24 cellular contexts compared by ENCODE assay signal in the genomic region with DNA sequence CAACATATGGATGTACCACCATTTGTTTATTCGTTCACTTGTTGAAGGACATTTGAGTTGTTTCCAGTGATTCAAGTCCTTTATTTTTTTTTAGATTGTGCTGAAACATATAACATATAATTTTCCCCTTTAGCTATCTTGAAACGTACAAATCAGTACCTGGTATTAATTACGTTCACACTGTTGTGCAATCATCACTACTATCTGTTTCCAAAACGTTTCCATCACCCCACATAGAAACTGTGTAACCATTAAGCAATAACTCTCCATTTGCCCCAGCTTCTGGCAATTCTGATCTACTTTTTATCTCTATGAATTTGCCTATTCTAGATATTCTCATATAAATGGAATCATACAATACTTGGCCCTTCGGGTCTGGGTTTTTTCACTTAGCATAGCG.
A peak's percentile ranks its signal among the peaks of the same experiment; 100 is the strongest.
DNase-seq lines count a peak whose midpoint lies in the region; ATAC-seq and TF ChIP-seq lines count a peak whose summit lies in the region.
"Had no signal": no experiment of that assay in that cellular context is flagged by ENCODE, and none has a peak within 500 bp of the region (broad histone marks: within the 10 kb centered on the region; RNA-seq: fewer than 3 reads in every experiment).

No MANE protein-coding gene starts in this region.

- H3K9ac ChIP-seq in IMR-90 (ENCODE audit: low read depth, low read length), result no peak overlapping the region
- H3K9ac ChIP-seq in smooth muscle cell (ENCODE audit: low read depth), result no peak overlapping the region
- H3K9ac ChIP-seq in endodermal cell (ENCODE audit: extremely low read depth, low read length, poor library complexity, severe bottlenecking), result no peak overlapping the region
- H3K9ac ChIP-seq in Karpas-422 (ENCODE audit: low read length), result no peak overlapping the region
- H3K9ac ChIP-seq: BLaER1, SK-N-SH had no signal

- no peaks in the 10 kb centered on the region for H3K79me2 ChIP-seq in smooth muscle cell (ENCODE audit: low read depth)
- H3K79me2 ChIP-seq in Karpas-422 (ENCODE audit: low read length), result no peaks in the 10 kb centered on the region

- BruUV-seq in IMR-90 (replicated peaks; lab: Mats Ljungman, UMichigan), result no TSS peak

- peak overlapping the region; percentile 92 for H2BK5ac ChIP-seq in IMR-90 (ENCODE audit: low read depth, low read length, poor library complexity, severe bottlenecking)

- H3K9me3 ChIP-seq in IMR-90 (ENCODE audit: control insufficient read depth, insufficient read depth, low read length) (no peaks in the 10 kb centered on the region), muscle layer of duodenum (ENCODE audit: control insufficient read depth in 1 of 2, low read length in 2 of 2) (no peaks in the 10 kb centered on the region), smooth muscle cell (replicated peaks; ENCODE audit: low read depth) (no peaks in the 10 kb centered on the region), endodermal cell (ENCODE audit: control insufficient read depth, low read length) (no peaks in the 10 kb centered on the region), Karpas-422 (ENCODE audit: low read length) (no peaks in the 10 kb centered on the region)
- H3K9me3 ChIP-seq: A549, BLaER1, Caco-2, SK-N-SH had no signal

- H2AFZ ChIP-seq in IMR-90 (replicated peaks; ENCODE audit: low read length, poor library complexity) (no peak overlapping the region), smooth muscle cell (ENCODE audit: low read depth) (no peak overlapping the region), Karpas-422 (ENCODE audit: low read length) (no peak overlapping the region)

- H3K4me1 ChIP-seq in IMR-90 (ENCODE audit: control insufficient read depth, insufficient read depth, low read length) (peaks cover 10% of the 10 kb centered on the region), muscle layer of duodenum (ENCODE audit: control insufficient read depth in 1 of 2, insufficient read depth in 2 of 2, low read length in 2 of 2) (peaks cover 0 to 9% of the 10 kb centered on the region in 2 donors), smooth muscle cell (ENCODE audit: low read depth) (peaks cover 13% of the 10 kb centered on the region), endodermal cell (ENCODE audit: control insufficient read depth, insufficient read depth, low read length) (peaks cover 5% of the 10 kb centered on the region), Karpas-422 (ENCODE audit: low read length) (no peaks in the 10 kb centered on the region)
- H3K4me1 ChIP-seq: A549, Caco-2 had no signal

- H3K27me3 Mint-ChIP-seq in chondrocyte (ENCODE audit: low read depth) (no peaks in the 10 kb centered on the region), endodermal cell (ENCODE audit: insufficient read depth) (no peaks in the 10 kb centered on the region)

- 0 out of 3 replicates have a peak overlapping the region, but pooled peaks have one; percentile 90 for H2BK15ac ChIP-seq in IMR-90 (ENCODE audit: low read depth, low read length)

- no peak overlapping the region for H3K56ac ChIP-seq in IMR-90 (ENCODE audit: extremely low read depth, insufficient read depth, low read length)

- H3K4me2 ChIP-seq in IMR-90 (ENCODE audit: low read depth, low read length) (no peak overlapping the region), smooth muscle cell (no peak overlapping the region), Karpas-422 (ENCODE audit: low read depth, low read length, poor library complexity, severe bottlenecking) (no peak overlapping the region)
- H3K4me2 ChIP-seq: A549, BLaER1, SK-N-SH had no signal

- POLR2A ChIA-PET in IMR-90 (lab: Charles Lee; ENCODE audit: unreplicated experiment), result no interaction called here

- no peaks in the 10 kb centered on the region for H3K27me3 ChIP-seq in IMR-90 (ENCODE audit: control insufficient read depth, insufficient read depth, low read length)
- no peaks in the 10 kb centered on the region for H3K27me3 ChIP-seq in muscle layer of duodenum (ENCODE audit: low read depth, low read length)
- H3K27me3 ChIP-seq in smooth muscle cell (ENCODE audit: low read depth), result no peaks in the 10 kb centered on the region
- no peaks in the 10 kb centered on the region for H3K27me3 ChIP-seq in endodermal cell (ENCODE audit: control insufficient read depth, insufficient read depth, low read length, poor library complexity, severe bottlenecking)
- 0 out of 2 replicates have a peak, but pooled peaks cover 2% of the 10 kb centered on the region for H3K27me3 ChIP-seq in Karpas-422 (ENCODE audit: low read length)
- H3K27me3 ChIP-seq: BLaER1 had no signal

- H4K8ac ChIP-seq in IMR-90 (ENCODE audit: low read depth in 2 of 2, low read length in 2 of 2), result peak overlapping the region; percentile 63 to 81; a peak in 1 of 4 replicates

- TF ChIP-seq CTCF in IMR-90 (conservative IDR thresholded peaks at IDR 0.05; ENCODE audit: low read depth, low read length) (no peak), chondrocyte (IDR thresholded peaks at IDR 0.05) (no peak), smooth muscle cell (IDR thresholded peaks at IDR 0.05; ENCODE audit: borderline replicate concordance, insufficient read depth, poor library complexity, severe bottlenecking) (no peak), endodermal cell (conservative IDR thresholded peaks at IDR 0.05) (no peak)

- no peak overlapping the region for H3K4me3 ChIP-seq in IMR-90 (ENCODE audit: insufficient read depth, low read depth, low read length)
- no peak overlapping the region for H3K4me3 ChIP-seq in muscle layer of duodenum (ENCODE audit: low read depth in 1 of 2, low read length in 2 of 2)
- no peak overlapping the region for H3K4me3 ChIP-seq in smooth muscle cell
- H3K4me3 ChIP-seq in endodermal cell (ENCODE audit: low read length), result no peak overlapping the region
- no peak overlapping the region for H3K4me3 ChIP-seq in Karpas-422 (ENCODE audit: low read length)
- H3K4me3 ChIP-seq: A549, BLaER1 had no signal

- H4K5ac ChIP-seq in IMR-90 (ENCODE audit: low read depth, low read length), result no peak overlapping the region; the same call in 1 of the 2 replicates

- no peak overlapping the region for H3K27ac ChIP-seq in IMR-90 (ENCODE audit: insufficient read depth, low read length)
- peak overlapping the region; percentile 56 for H3K27ac ChIP-seq in muscle layer of duodenum (ENCODE audit: low read length)
- H3K27ac ChIP-seq in smooth muscle cell (ENCODE audit: low read depth), result peak overlapping the region; percentile 98
- H3K27ac ChIP-seq in endodermal cell (ENCODE audit: low read depth, low read length), result no peak overlapping the region
- H3K27ac ChIP-seq in Karpas-422 (ENCODE audit: low read length), result no peak overlapping the region
- H3K27ac ChIP-seq: A549, BLaER1 had no signal

- no peaks in the 10 kb centered on the region for H3K36me3 Mint-ChIP-seq in chondrocyte (ENCODE audit: low read depth)
- H3K36me3 Mint-ChIP-seq in endodermal cell (ENCODE audit: low read depth), result no peaks in the 10 kb centered on the region
- H3K36me3 Mint-ChIP-seq: CD4-positive, alpha-beta memory T cell had no signal

- no peak overlapping the region for H2AK9ac ChIP-seq in IMR-90 (replicated peaks; ENCODE audit: low read depth, low read length, poor library complexity)

- WGBS in IMR-90 (ENCODE audit: extremely low coverage in 2 of 2, insufficient read length in 1 of 2), 2 experiments, result 33% methylated on average over 1 of the region's 6 CpGs; no CpG with 5 or more reads in 1 of the 2 experiments
- 84% methylated on average over 6 of the region's 6 CpGs for WGBS in smooth muscle cell (ENCODE audit: low lambda C conversion rate)
- 92 to 95% methylated on average over 5 to 6 of the region's 6 CpGs for WGBS in endodermal cell (ENCODE audit: insufficient coverage in 1 of 2, insufficient read length in 1 of 2), 2 experiments

- peaks cover 25% of the 10 kb centered on the region for H3K4me1 Mint-ChIP-seq in chondrocyte (ENCODE audit: low read depth)
- peaks cover 26% of the 10 kb centered on the region for H3K4me1 Mint-ChIP-seq in endodermal cell

- peak overlapping the region; percentile 82; the same call in 1 of the 2 replicates for H2BK20ac ChIP-seq in IMR-90 (ENCODE audit: low read depth, low read length)

- no peak overlapping the region for H2BK120ac ChIP-seq in IMR-90 (ENCODE audit: low read depth, low read length)

- no peaks in the 10 kb centered on the region for H3K9me3 Mint-ChIP-seq in chondrocyte (ENCODE audit: low read depth)
- no peaks in the 10 kb centered on the region for H3K9me3 Mint-ChIP-seq in endodermal cell
- H3K9me3 Mint-ChIP-seq: CD4-positive, alpha-beta memory T cell; HFFc6 had no signal

- no peak for TF ChIP-seq POLR2A in IMR-90 (IDR thresholded peaks at IDR 0.05; ENCODE audit: low read depth, low read length)

- dilution Hi-C loops in IMR-90 (cut with HindIII; ENCODE audit: low sequenced_read_pairs, unreplicated experiment), result no loop called here

- H3K27ac Mint-ChIP-seq in chondrocyte (ENCODE audit: unreplicated experiment) (peak overlapping the region; percentile 18), endodermal cell (no peak overlapping the region)
- H3K27ac Mint-ChIP-seq: CD4-positive, alpha-beta memory T cell; HFFc6 had no signal

- no peak overlapping the region; the same call in 1 of the 2 replicates for H4K91ac ChIP-seq in IMR-90 (ENCODE audit: insufficient read depth, low read depth, low read length)

- peaks cover 5% of the 10 kb centered on the region; the same call in 1 of the 2 replicates for H3K9me1 ChIP-seq in IMR-90 (ENCODE audit: insufficient read depth, low read length)

- in situ Hi-C loops in IMR-90 (cut with MboI; ENCODE audit: low sequenced_read_pairs), result no loop called here

- intact Hi-C loops in IMR-90 (cut with micrococcal nuclease), result no loop called here

- no peaks in the 10 kb centered on the region for H3K79me1 ChIP-seq in IMR-90 (ENCODE audit: low read depth in 1 of 2, low read length in 2 of 2)

- peak overlapping the region; percentile 54; the same call in 1 of the 2 replicates for H3K18ac ChIP-seq in IMR-90 (ENCODE audit: low read depth, low read length)

- H4K20me1 ChIP-seq in IMR-90 (ENCODE audit: insufficient read depth, low read length), result no peaks in the 10 kb centered on the region
- no peaks in the 10 kb centered on the region for H4K20me1 ChIP-seq in smooth muscle cell (ENCODE audit: low read depth)
- H4K20me1 ChIP-seq in Karpas-422 (ENCODE audit: insufficient read depth, low read depth, low read length), result no peaks in the 10 kb centered on the region
- H4K20me1 ChIP-seq: BLaER1 had no signal

- H3F3A ChIP-seq in smooth muscle cell (ENCODE audit: low read depth), result peaks cover 34% of the 10 kb centered on the region

- no peak overlapping the region for H2AK5ac ChIP-seq in IMR-90 (ENCODE audit: low read depth, low read length)

- DNase-seq in IMR-90, result no peak
- no peak for DNase-seq in chondrocyte (ENCODE audit: low spot score)
- DNase-seq in smooth muscle cell (lab: John Stamatoyannopoulos, UW; ENCODE audit: unreplicated experiment), result no peak
- DNase-seq in endodermal cell, result no peak
- no peak for DNase-seq in Karpas-422
- DNase-seq in activated CD4-positive, alpha-beta T cell treated with anti-CD3 and anti-CD28 coated beads, Interleukin-2, amount 50 U/mL, for 4 hours, result no peak
- DNase-seq: Caco-2; CD4-positive, alpha-beta memory T cell; DMS 273 treated with DMSO at 0.1 percent for 48 hours; DMS79 treated with DMSO at 0.1 percent for 48 hours; H7; HFFc6; KG1; NCI-H1092 treated with DMSO at 0.1 percent for 48 hours; NCI-H1436 treated with DMSO at 0.1 percent for 48 hours; NCI-H2029; NCI-H226; NCI-H510A treated with DMSO at 0.1 percent for 48 hours; NCI-H748 treated with DMSO at 0.1 percent for 48 hours; SIG-M5; SK-N-SH had no signal

- H3K36me3 ChIP-seq in IMR-90 (ENCODE audit: control insufficient read depth, insufficient read depth, low read length) (no peaks in the 10 kb centered on the region), muscle layer of duodenum (ENCODE audit: control insufficient read depth in 1 of 2, insufficient read depth in 2 of 2, low read length in 2 of 2) (no peaks in the 10 kb centered on the region), smooth muscle cell (ENCODE audit: low read depth) (no peaks in the 10 kb centered on the region), endodermal cell (ENCODE audit: control insufficient read depth, insufficient read depth, low read length) (no peaks in the 10 kb centered on the region), Karpas-422 (ENCODE audit: insufficient read depth, low read length) (no peaks in the 10 kb centered on the region)
- H3K36me3 ChIP-seq: BLaER1 had no signal

- no peaks in the 10 kb centered on the region for H3K9me2 ChIP-seq in Karpas-422 (replicated peaks; ENCODE audit: insufficient read depth, low read length)
- H3K9me2 ChIP-seq: SK-N-SH had no signal

- no peak overlapping the region for H3K4ac ChIP-seq in IMR-90 (ENCODE audit: low read depth, low read length)

- no peak overlapping the region for H3K23ac ChIP-seq in IMR-90 (ENCODE audit: low read depth, low read length)

- CTCF ChIA-PET in IMR-90 (lab: Yijun Ruan, JAX), result interaction anchor here (0.6 kb wide), 1 partner anchor 267 kb away, joined by 4 read pairs; no protein-coding TSS in a partner anchor

- no peak overlapping the region for H3K4me3 Mint-ChIP-seq in chondrocyte (ENCODE audit: unreplicated experiment)
- no peak overlapping the region for H3K4me3 Mint-ChIP-seq in endodermal cell
- H3K4me3 Mint-ChIP-seq: CD4-positive, alpha-beta memory T cell; HFFc6 had no signal

- TF ChIP-seq RAD21 in IMR-90 (IDR thresholded peaks at IDR 0.05; ENCODE audit: low read length), result no peak

- H3K14ac ChIP-seq in IMR-90 (replicated peaks; ENCODE audit: low read depth, low read length), result no peak overlapping the region

- no peak for ATAC-seq in IMR-90 (ENCODE audit: low read depth)
- ATAC-seq: A549 had no signal

Comparison
In these comparisons a context has a peak if more than half of its experiments do, and no peak if none do; other contexts are left out.
1. H3K27ac ChIP-seq: peak in muscle layer of duodenum (single experiment) and smooth muscle cell (single experiment); none in IMR-90 (single experiment), endodermal cell (single experiment) and Karpas-422 (single experiment).